Comparison of ENCODE assay signal across 8 cellular contexts in the genomic region with DNA sequence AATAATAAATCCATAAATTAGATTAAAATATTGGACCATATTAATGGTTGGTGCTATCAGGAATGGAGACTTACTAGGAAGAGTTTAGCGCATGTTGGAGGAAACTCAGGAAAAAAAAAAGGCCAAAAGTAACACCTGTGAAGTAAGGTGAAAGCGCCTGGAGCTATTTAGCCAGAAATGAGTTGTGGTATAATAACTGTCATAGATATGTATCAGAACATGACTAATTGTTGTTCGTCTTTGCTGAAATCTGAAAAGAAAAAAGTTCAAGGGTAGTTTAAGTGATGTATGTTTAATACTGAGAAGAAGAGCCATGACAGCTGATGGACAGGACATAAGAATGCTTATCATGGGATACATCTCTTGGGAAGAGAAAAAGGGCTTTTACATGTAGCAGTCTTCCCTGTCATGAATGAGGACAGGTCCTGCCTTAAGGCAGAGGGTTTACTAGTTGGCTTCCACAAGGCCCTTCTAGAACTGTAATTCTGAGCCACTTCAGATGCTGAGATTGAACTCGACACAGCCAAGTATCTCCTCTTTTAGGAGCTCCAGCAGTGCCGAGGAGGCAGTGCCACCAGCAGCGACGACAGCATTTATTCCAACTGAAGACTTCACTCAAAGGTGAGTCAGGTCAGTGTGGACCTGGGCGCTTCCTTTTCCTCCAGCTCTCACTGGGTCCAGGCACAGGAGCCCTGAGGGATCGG. TPM values are rescaled to one million over a fixed set of nuclear protein-coding genes. Genes with fewer than 3 reads are reported as not detected.
DNase-seq lines count a peak whose midpoint lies in the region; ATAC-seq, FAIRE-seq and TF ChIP-seq lines count a peak whose summit lies in the region.

No MANE protein-coding gene starts in this region.

- H3K9me3 ChIP-seq in endocrine pancreas (ENCODE audit: control insufficient read depth, low read length) = no peaks in the 10 kb centered on the region

- H3K27me3 ChIP-seq in endocrine pancreas (ENCODE audit: control insufficient read depth, insufficient read depth, low read length) = no peaks in the 10 kb centered on the region

- peaks cover 32% of the 10 kb centered on the region for H3K36me3 Mint-ChIP-seq in activated CD4-positive, alpha-beta T cell treated with anti-CD3 and anti-CD28 coated beads, Interleukin-2, amount 10 ng/mL, durations not matched to agents 7 days and 5 days (ENCODE audit: low read depth)
- no peaks in the 10 kb centered on the region for H3K36me3 Mint-ChIP-seq in progenitor cell of endocrine pancreas (ENCODE audit: insufficient read depth)

- H3K27ac Mint-ChIP-seq in activated CD4-positive, alpha-beta T cell treated with anti-CD3 and anti-CD28 coated beads, Interleukin-2, amount 10 ng/mL, durations not matched to agents 7 days and 5 days = peak overlapping the region; percentile 81
- no peak overlapping the region for H3K27ac Mint-ChIP-seq in progenitor cell of endocrine pancreas

- H3K4me3 Mint-ChIP-seq in activated CD4-positive, alpha-beta T cell treated with anti-CD3 and anti-CD28 coated beads, Interleukin-2, amount 10 ng/mL, durations not matched to agents 7 days and 5 days = peak overlapping the region; percentile 98
- peak overlapping the region; percentile 73 for H3K4me3 Mint-ChIP-seq in progenitor cell of endocrine pancreas (ENCODE audit: low read depth)

- CTCF ChIA-PET in activated CD4-positive, alpha-beta T cell treated with anti-CD3 and anti-CD28 coated beads, Interleukin-2, amount 10 ng/mL, durations not matched to agents 7 days and 5 days (lab: Charles Lee) = interaction anchor here (0.9 to 5.0 kb wide), 8 partner anchors 9 to 131 kb away, joined by 3 to 20 read pairs (median 5); partner anchors contain the start of gene WDR36

- no peaks in the 10 kb centered on the region for H3K9me3 Mint-ChIP-seq in activated CD4-positive, alpha-beta T cell treated with anti-CD3 and anti-CD28 coated beads, Interleukin-2, amount 10 ng/mL, durations not matched to agents 7 days and 5 days
- H3K9me3 Mint-ChIP-seq in progenitor cell of endocrine pancreas (ENCODE audit: low read depth) = no peaks in the 10 kb centered on the region

- H3K27me3 Mint-ChIP-seq in activated CD4-positive, alpha-beta T cell treated with anti-CD3 and anti-CD28 coated beads, Interleukin-2, amount 10 ng/mL, durations not matched to agents 7 days and 5 days = peaks cover 4% of the 10 kb centered on the region
- peaks cover 53% of the 10 kb centered on the region for H3K27me3 Mint-ChIP-seq in progenitor cell of endocrine pancreas

- no peaks in the 10 kb centered on the region for H3K4me1 ChIP-seq in endocrine pancreas (ENCODE audit: control insufficient read depth, insufficient read depth, low read length)

- FAIRE-seq in frontal cortex (lab: Jason Lieb, UNC) = no peak

- H3K4me3 ChIP-seq in endocrine pancreas (ENCODE audit: control insufficient read depth, insufficient read depth, low read length) = no peak overlapping the region

- no peak for DNase-seq in activated CD4-positive, alpha-beta T cell treated with anti-CD3 and anti-CD28 coated beads, Interleukin-2, amount 10 ng/mL, durations not matched to agents 7 days and 5 days
- no peak for DNase-seq in activated CD4-positive, alpha-beta T cell treated with anti-CD3 and anti-CD28 coated beads, Interleukin-2, amount 50 U/mL, for 1 hour
- DNase-seq in NCI-H69 (lab: John Stamatoyannopoulos, UW) (peak; percentile 81), progenitor cell of endocrine pancreas (ENCODE audit: low spot score, unreplicated experiment) (no peak), NCI-H82 treated with DMSO at 0.1 percent for 48 hours (lab: John Stamatoyannopoulos, UW; ENCODE audit: unreplicated experiment) (no peak), frontal cortex (ENCODE audit: low spot score in 2 of 2) (no peak)

- ATAC-seq in HG02759 (IDR thresholded peaks at IDR 0.05; ENCODE audit: unreplicated experiment) = no peak

- H3K9ac ChIP-seq in endocrine pancreas (ENCODE audit: control insufficient read depth, insufficient read depth, low read length) = peak overlapping the region; percentile 39

- no peaks in the 10 kb centered on the region for H3K36me3 ChIP-seq in endocrine pancreas (ENCODE audit: control insufficient read depth, insufficient read depth, low read length)

- peaks cover 22% of the 10 kb centered on the region for H3K4me1 Mint-ChIP-seq in activated CD4-positive, alpha-beta T cell treated with anti-CD3 and anti-CD28 coated beads, Interleukin-2, amount 10 ng/mL, durations not matched to agents 7 days and 5 days
- peaks cover 1% of the 10 kb centered on the region for H3K4me1 Mint-ChIP-seq in progenitor cell of endocrine pancreas (ENCODE audit: low read depth)

- POLR2A ChIA-PET in activated CD4-positive, alpha-beta T cell treated with anti-CD3 and anti-CD28 coated beads, Interleukin-2, amount 10 ng/mL, durations not matched to agents 7 days and 5 days (lab: Charles Lee) = interaction anchor here (1.0 kb wide), 1 partner anchor 14 kb away, joined by 6 read pairs; no protein-coding TSS in a partner anchor

- TF ChIP-seq CTCF in progenitor cell of endocrine pancreas (IDR thresholded peaks at IDR 0.05; ENCODE audit: unreplicated experiment) = no peak

RNA-seq across cellular contexts. Expression of gene CAMK4, which starts 0.9 kb away (rescaled TPM):
- total RNA-seq in activated CD4-positive, alpha-beta T cell treated with anti-CD3 and anti-CD28 coated beads, Interleukin-2, amount 10 ng/mL, durations not matched to agents 7 days and 5 days = 100 to 1,000 TPM; 138 to 139 TPM
- total RNA-seq in progenitor cell of endocrine pancreas (2.1 and 2.3 TPM in 2 replicates), frontal cortex (67.3 TPM)

Comparison
In these comparisons a context has a peak if more than half of its experiments do, and no peak if none do; other contexts are left out.
1. RNA of gene CAMK4, which starts 0.9 kb away (total RNA-seq): 138 to 139 TPM in activated CD4-positive, alpha-beta T cell treated with anti-CD3 and anti-CD28 coated beads, Interleukin-2, amount 10 ng/mL, durations not matched to agents 7 days and 5 days and 67.3 TPM in frontal cortex (single experiment); 2.1 to 2.3 TPM in progenitor cell of endocrine pancreas; every median in the first group is over 10 times any median in the second.